3 cellular contexts compared by ENCODE assay signal in genomic region chr15:80042568-80042967, GRCh38.
A peak's percentile ranks its signal among the peaks of the same experiment; 100 is the strongest.
TF ChIP-seq lines count a peak whose summit lies in the region.

No MANE protein-coding gene starts in this region.

TF ChIP-seq in A549, 52 proteins besides CTCF, POLR2A, EP300 and RAD21:
- TF ChIP-seq MAFK (IDR thresholded peaks at IDR 0.05; ENCODE audit: partially characterized antibody) (peak; percentile 83), HDAC2 (IDR thresholded peaks at IDR 0.05) (no peak), ESRRA (IDR thresholded peaks at IDR 0.05; ENCODE audit: borderline replicate concordance, low read length) (no peak), FOSL2 (IDR thresholded peaks at IDR 0.05) (no peak), FOSL2 (CRISPR knock-in tag; IDR thresholded peaks at IDR 0.05) (no peak)
TF ChIP-seq in A549: peak in this region for 1.

TF ChIP-seq in GM23338, 12 proteins besides CTCF, POLR2A, EP300 and RAD21 (continues in another document):
- TF ChIP-seq STAT1 (IDR thresholded peaks at IDR 0.05; ENCODE audit: unreplicated experiment) (no peak), JUNB (IDR thresholded peaks at IDR 0.05; ENCODE audit: unreplicated experiment) (no peak), EZH2phosphoT487 (IDR thresholded peaks at IDR 0.05; ENCODE audit: unreplicated experiment) (no peak), CREB1 (CRISPR knock-in tag; IDR thresholded peaks at IDR 0.05; ENCODE audit: low read depth) (no peak), EZH2 (IDR thresholded peaks at IDR 0.05; ENCODE audit: low read depth, unreplicated experiment) (no peak), ETS1 (IDR thresholded peaks at IDR 0.05) (no peak), NANOG (IDR thresholded peaks at IDR 0.05; ENCODE audit: borderline replicate concordance) (no peak), ZNF462 (CRISPR knock-in tag; IDR thresholded peaks at IDR 0.05) (no peak), ZNF114 (CRISPR knock-in tag; IDR thresholded peaks at IDR 0.05) (no peak), ZNF331 (CRISPR knock-in tag; IDR thresholded peaks at IDR 0.05; ENCODE audit: low read depth) (no peak), POLR2AphosphoS5 (IDR thresholded peaks at IDR 0.05; ENCODE audit: low read depth) (no peak)

TF ChIP-seq in GM12878, 131 proteins besides CTCF, POLR2A, EP300 and RAD21:
- TF ChIP-seq FOXK2 (IDR thresholded peaks at IDR 0.05) (no peak), ZBTB40 (IDR thresholded peaks at IDR 0.05; ENCODE audit: borderline replicate concordance) (no peak), BCL3 (IDR thresholded peaks at IDR 0.05; ENCODE audit: borderline replicate concordance, insufficient read depth, low read depth, low read length, poor library complexity, severe bottlenecking) (peak; percentile 67), MAX (IDR thresholded peaks at IDR 0.05; ENCODE audit: low read depth, low read length) (no peak), ZSCAN29 (IDR thresholded peaks at IDR 0.05) (no peak), STAT3 (IDR thresholded peaks at IDR 0.05; ENCODE audit: low read depth, low read length) (no peak), DPF2 (IDR thresholded peaks at IDR 0.05) (no peak)
